ENCODE assay signal across 8 cellular contexts in the genomic region with DNA sequence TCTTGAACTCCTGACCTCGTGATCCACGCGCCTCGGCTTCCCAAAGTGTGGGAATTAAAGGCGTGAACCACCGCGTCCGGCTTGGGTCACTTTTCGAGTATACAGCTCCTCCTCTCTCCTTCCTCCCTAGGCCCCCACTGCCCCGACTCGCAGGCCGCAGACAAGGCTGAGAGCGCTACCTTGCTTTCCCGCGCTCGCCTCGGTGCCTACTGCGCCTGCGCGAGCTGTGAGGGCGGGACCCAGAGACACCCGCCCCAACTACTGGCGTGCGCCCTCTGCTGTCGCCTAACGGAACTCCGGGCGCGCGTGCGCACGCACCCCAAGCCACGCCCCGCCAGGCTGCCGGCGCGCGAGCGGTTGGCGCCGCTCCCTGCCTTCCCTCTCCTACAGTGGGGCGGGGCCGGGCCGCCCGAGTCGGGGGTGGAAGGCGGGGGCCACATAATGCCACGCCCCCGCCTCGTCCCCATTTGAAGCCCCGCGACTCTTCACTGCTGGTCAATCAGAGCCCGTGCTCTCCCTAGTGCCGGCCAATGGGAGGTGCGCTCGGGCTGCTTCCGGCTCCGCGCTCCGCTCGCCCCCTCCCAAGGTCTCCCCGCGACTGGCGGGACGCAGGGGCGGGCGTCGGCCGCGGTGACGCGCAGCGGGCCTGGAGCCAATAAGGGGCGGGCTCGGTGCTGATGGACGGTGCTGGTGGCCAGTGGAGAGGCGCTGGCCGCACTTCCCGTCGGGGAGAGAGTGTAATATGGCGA. TPM values are rescaled to one million over a fixed set of nuclear protein-coding genes. Genes with fewer than 3 reads are reported as not detected.
A peak's percentile ranks its signal among the peaks of the same experiment; 100 is the strongest.
DNase-seq lines count a peak whose midpoint lies in the region; ATAC-seq and TF ChIP-seq lines count a peak whose summit lies in the region.

Gene RAB8A (plus strand): TSS at position 730 of the 749 bp plus-strand sequence. CDS start 13 bp downstream, at position 743.

- TF ChIP-seq POLR2A in uterus (IDR thresholded peaks at IDR 0.05), result peak; percentile 27 to 47

- intact Hi-C loops in T-helper 2 cell treated with Interferon-gamma antibody and Interleukin-4, amounts not matched to agents 100 ng/mL and 5 ng/mL, for 36 hours (cut with micrococcal nuclease), result loop anchor here (1.0 to 2.0 kb wide), 6 partner anchors 8 to 74 kb away; partner anchors contain the start of gene FAM32A
- intact Hi-C loops in right cardiac atrium (cut with DNase I), result loop anchor here in 2 of 4 donors (10.0 kb wide), 2 partner anchors 47 to 73 kb away; partner anchors contain the start of gene FAM32A (in 1 of the 2)
- intact Hi-C loops in uterus (cut with DNase I; ENCODE audit: low total_unique reads), result loop anchor here (5.0 kb wide), 1 partner anchor 69 kb away; no protein-coding TSS in a partner anchor

- ATAC-seq in GM18502 (IDR thresholded peaks at IDR 0.05; ENCODE audit: poor library complexity, unreplicated experiment) (peak; percentile 87), HG02970 (IDR thresholded peaks at IDR 0.05; ENCODE audit: low FRiP score, unreplicated experiment) (peak; percentile 91), right cardiac atrium (peak; percentile 98)

- H3K9me3 ChIP-seq in right cardiac atrium (ENCODE audit: control insufficient read depth, low read length) (no peaks in the 10 kb centered on the region), uterus (no peaks in the 10 kb centered on the region)

- DNase-seq in NCI-H187 treated with DMSO at 0.1 percent for 48 hours (lab: John Stamatoyannopoulos, UW) (peak; percentile 67), anterior cingulate cortex (lab: John Stamatoyannopoulos, UW) (peak; percentile 86 to 100 (median 99)), right cardiac atrium (peak; percentile 99 to 100 (median 99)), pulmonary artery endothelial cell (ENCODE audit: low read depth, low spot score) (peak; percentile 98), uterus (peak; percentile 99 to 100)

- H3K27ac ChIP-seq in right cardiac atrium (ENCODE audit: low read length) (peak within 1 kb of the TSS; percentile 71), uterus (peak within 1 kb of the TSS; percentile 91 to 93)

- under 1% methylated on average over 81 of the region's 81 CpGs for WGBS in right cardiac atrium

- no peaks in the 10 kb centered on the region for H3K36me3 ChIP-seq in uterus

- H3K27me3 ChIP-seq in right cardiac atrium (ENCODE audit: control insufficient read depth, insufficient read depth), result no peaks in the 10 kb centered on the region
- no peaks in the 10 kb centered on the region for H3K27me3 ChIP-seq in uterus

- peak within 1 kb of the TSS; percentile 83 for H3K4me3 ChIP-seq in right cardiac atrium (ENCODE audit: low read length)
- H3K4me3 ChIP-seq in uterus, result peak within 1 kb of the TSS; percentile 76 to 97

- H3K4me1 ChIP-seq in right cardiac atrium (ENCODE audit: control insufficient read depth, insufficient read depth, low read length), result peaks cover 8% of the 10 kb centered on the region
- peaks cover 7 to 19% of the 10 kb centered on the region in 2 donors for H3K4me1 ChIP-seq in uterus

- TF ChIP-seq CTCF in uterus (IDR thresholded peaks at IDR 0.05), result peak; percentile 90 to 100 (median 98)

RNA-seq across cellular contexts. Expression of gene RAB8A, which starts in this region (rescaled TPM):
- total RNA-seq in T-helper 2 cell treated with Interferon-gamma antibody and Interleukin-4, amounts not matched to agents 100 ng/mL and 5 ng/mL, for 36 hours, result 199 and 201 TPM in 2 replicates
- total RNA-seq in right cardiac atrium (10 to 100 TPM; 22.6 to 30.0 (median 24.5) TPM), pulmonary artery endothelial cell (95.8 and 154 TPM in 2 replicates), uterus (10 to 100 TPM; 13.3 to 67.4 (median 40.7) TPM)
- polyA plus RNA-seq in right cardiac atrium, result 12.9 TPM

Comparison
In these comparisons a context has a peak if more than half of its experiments do, and no peak if none do; other contexts are left out.
1. Peak in every context shown above with its lines: DNase-seq, ATAC-seq, H3K4me3 ChIP-seq and H3K27ac ChIP-seq.